ENCODE assay signal across 1 cellular context in the genomic region with DNA sequence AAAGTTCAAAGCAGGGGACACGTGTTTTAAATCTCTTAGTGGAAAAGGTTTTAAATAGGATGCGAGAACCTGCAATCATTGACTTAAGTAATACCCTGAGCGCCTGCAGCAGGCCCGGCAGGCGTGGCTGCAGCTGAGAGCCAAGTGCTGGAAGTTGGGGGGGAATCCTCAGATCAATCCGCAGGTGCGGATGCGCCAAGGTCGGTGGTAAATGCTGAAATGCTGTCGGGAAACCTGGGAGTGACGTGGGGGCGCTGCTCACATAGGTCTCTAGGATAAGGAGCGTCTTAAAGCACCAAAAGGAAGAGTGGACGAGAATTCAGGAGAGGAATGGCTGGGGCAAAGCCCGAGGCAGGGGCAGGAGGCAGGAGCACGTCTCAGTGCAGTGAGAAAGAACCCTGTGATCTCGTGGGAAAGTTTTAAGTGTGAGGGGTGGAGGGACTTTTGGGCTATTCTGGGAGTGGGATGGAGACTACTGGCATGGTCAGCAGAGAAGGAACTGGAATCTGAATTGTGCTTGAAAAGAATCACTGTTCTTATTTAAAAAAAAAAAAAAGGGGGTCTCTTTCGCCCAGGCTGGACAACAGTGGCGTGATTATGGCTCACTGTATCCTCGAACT.
TF ChIP-seq lines count a peak whose summit lies in the region.

No MANE protein-coding gene starts in this region.

TF ChIP-seq in K562, 482 proteins besides CTCF, POLR2A, EP300 and RAD21 (continues in another document):
- no peak for TF ChIP-seq ZNF589 (CRISPR knock-in tag; IDR thresholded peaks at IDR 0.05; ENCODE audit: low read depth)
- TF ChIP-seq FOS (IDR thresholded peaks at IDR 0.05; ENCODE audit: extremely low read depth, insufficient read length): no peak
- peak; percentile 59; the same call in 1 of the 2 replicates for TF ChIP-seq L3MBTL2 (IDR thresholded peaks at IDR 0.05)
- TF ChIP-seq, protein P1, sequence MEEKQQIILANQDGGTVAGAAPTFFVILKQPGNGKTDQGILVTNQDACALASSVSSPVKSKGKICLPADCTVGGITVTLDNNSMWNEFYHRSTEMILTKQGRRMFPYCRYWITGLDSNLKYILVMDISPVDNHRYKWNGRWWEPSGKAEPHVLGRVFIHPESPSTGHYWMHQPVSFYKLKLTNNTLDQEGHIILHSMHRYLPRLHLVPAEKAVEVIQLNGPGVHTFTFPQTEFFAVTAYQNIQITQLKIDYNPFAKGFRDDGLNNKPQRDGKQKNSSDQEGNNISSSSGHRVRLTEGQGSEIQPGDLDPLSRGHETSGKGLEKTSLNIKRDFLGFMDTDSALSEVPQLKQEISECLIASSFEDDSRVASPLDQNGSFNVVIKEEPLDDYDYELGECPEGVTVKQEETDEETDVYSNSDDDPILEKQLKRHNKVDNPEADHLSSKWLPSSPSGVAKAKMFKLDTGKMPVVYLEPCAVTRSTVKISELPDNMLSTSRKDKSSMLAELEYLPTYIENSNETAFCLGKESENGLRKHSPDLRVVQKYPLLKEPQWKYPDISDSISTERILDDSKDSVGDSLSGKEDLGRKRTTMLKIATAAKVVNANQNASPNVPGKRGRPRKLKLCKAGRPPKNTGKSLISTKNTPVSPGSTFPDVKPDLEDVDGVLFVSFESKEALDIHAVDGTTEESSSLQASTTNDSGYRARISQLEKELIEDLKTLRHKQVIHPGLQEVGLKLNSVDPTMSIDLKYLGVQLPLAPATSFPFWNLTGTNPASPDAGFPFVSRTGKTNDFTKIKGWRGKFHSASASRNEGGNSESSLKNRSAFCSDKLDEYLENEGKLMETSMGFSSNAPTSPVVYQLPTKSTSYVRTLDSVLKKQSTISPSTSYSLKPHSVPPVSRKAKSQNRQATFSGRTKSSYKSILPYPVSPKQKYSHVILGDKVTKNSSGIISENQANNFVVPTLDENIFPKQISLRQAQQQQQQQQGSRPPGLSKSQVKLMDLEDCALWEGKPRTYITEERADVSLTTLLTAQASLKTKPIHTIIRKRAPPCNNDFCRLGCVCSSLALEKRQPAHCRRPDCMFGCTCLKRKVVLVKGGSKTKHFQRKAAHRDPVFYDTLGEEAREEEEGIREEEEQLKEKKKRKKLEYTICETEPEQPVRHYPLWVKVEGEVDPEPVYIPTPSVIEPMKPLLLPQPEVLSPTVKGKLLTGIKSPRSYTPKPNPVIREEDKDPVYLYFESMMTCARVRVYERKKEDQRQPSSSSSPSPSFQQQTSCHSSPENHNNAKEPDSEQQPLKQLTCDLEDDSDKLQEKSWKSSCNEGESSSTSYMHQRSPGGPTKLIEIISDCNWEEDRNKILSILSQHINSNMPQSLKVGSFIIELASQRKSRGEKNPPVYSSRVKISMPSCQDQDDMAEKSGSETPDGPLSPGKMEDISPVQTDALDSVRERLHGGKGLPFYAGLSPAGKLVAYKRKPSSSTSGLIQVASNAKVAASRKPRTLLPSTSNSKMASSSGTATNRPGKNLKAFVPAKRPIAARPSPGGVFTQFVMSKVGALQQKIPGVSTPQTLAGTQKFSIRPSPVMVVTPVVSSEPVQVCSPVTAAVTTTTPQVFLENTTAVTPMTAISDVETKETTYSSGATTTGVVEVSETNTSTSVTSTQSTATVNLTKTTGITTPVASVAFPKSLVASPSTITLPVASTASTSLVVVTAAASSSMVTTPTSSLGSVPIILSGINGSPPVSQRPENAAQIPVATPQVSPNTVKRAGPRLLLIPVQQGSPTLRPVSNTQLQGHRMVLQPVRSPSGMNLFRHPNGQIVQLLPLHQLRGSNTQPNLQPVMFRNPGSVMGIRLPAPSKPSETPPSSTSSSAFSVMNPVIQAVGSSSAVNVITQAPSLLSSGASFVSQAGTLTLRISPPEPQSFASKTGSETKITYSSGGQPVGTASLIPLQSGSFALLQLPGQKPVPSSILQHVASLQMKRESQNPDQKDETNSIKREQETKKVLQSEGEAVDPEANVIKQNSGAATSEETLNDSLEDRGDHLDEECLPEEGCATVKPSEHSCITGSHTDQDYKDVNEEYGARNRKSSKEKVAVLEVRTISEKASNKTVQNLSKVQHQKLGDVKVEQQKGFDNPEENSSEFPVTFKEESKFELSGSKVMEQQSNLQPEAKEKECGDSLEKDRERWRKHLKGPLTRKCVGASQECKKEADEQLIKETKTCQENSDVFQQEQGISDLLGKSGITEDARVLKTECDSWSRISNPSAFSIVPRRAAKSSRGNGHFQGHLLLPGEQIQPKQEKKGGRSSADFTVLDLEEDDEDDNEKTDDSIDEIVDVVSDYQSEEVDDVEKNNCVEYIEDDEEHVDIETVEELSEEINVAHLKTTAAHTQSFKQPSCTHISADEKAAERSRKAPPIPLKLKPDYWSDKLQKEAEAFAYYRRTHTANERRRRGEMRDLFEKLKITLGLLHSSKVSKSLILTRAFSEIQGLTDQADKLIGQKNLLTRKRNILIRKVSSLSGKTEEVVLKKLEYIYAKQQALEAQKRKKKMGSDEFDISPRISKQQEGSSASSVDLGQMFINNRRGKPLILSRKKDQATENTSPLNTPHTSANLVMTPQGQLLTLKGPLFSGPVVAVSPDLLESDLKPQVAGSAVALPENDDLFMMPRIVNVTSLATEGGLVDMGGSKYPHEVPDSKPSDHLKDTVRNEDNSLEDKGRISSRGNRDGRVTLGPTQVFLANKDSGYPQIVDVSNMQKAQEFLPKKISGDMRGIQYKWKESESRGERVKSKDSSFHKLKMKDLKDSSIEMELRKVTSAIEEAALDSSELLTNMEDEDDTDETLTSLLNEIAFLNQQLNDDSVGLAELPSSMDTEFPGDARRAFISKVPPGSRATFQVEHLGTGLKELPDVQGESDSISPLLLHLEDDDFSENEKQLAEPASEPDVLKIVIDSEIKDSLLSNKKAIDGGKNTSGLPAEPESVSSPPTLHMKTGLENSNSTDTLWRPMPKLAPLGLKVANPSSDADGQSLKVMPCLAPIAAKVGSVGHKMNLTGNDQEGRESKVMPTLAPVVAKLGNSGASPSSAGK (IDR thresholded peaks at IDR 0.05): peak; percentile 55
- TF ChIP-seq, protein P2, sequence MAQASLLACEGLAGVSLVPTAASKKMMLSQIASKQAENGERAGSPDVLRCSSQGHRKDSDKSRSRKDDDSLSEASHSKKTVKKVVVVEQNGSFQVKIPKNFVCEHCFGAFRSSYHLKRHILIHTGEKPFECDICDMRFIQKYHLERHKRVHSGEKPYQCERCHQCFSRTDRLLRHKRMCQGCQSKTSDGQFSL (CRISPR knock-in tag; IDR thresholded peaks at IDR 0.05): peak; percentile 91
- TF ChIP-seq, protein P2 (tag; IDR thresholded peaks at IDR 0.05): peak in 1 of 2 experiments; percentile 75; a peak in 1 of 4 replicates
- TF ChIP-seq ZNF436 (CRISPR knock-in tag; IDR thresholded peaks at IDR 0.05): no peak
- TF ChIP-seq, protein P3, sequence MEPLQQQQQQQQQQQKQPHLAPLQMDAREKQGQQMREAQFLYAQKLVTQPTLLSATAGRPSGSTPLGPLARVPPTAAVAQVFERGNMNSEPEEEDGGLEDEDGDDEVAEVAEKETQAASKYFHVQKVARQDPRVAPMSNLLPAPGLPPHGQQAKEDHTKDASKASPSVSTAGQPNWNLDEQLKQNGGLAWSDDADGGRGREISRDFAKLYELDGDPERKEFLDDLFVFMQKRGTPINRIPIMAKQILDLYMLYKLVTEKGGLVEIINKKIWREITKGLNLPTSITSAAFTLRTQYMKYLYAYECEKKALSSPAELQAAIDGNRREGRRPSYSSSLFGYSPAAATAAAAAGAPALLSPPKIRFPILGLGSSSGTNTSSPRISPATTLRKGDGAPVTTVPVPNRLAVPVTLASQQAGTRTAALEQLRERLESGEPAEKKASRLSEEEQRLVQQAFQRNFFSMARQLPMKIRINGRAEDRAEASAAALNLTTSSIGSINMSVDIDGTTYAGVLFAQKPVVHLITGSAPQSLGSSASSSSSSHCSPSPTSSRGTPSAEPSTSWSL (CRISPR knock-in tag; IDR thresholded peaks at IDR 0.05; ENCODE audit: borderline replicate concordance): no peak
- no peak for TF ChIP-seq ATF1 (CRISPR knock-in tag; IDR thresholded peaks at IDR 0.05)
- peak; percentile 8; the same call in 1 of the 2 replicates for TF ChIP-seq ATF1 (tag; IDR thresholded peaks at IDR 0.05)
- TF ChIP-seq SP1 (CRISPR knock-in tag; IDR thresholded peaks at IDR 0.05): peak; percentile 6; the same call in 1 of the 2 replicates
- TF ChIP-seq HDAC1 (IDR thresholded peaks at IDR 0.05): peak in 1 of 2 experiments; percentile 77; a peak in 1 of 4 replicates
- TF ChIP-seq ZNF41 (CRISPR knock-in tag; conservative IDR thresholded peaks at IDR 0.05): no peak
- no peak for TF ChIP-seq MAFK (IDR thresholded peaks at IDR 0.05; ENCODE audit: low read length)
- TF ChIP-seq RAD51 (IDR thresholded peaks at IDR 0.05; ENCODE audit: borderline replicate concordance, low read depth): 0 out of 2 replicates have a peak, but pooled peaks have one; percentile 28
- no peak for TF ChIP-seq ZBTB8A (IDR thresholded peaks at IDR 0.05; ENCODE audit: partially characterized antibody)
- 0 out of 2 replicates have a peak, but pooled peaks have one; percentile 8 for TF ChIP-seq CEBPG (CRISPR knock-in tag; IDR thresholded peaks at IDR 0.05)
- no peak for TF ChIP-seq CEBPG (tag; conservative IDR thresholded peaks at IDR 0.05 in 1 of 2, IDR thresholded peaks at IDR 0.05 in 1 of 2)
- TF ChIP-seq ZFX (CRISPR knock-in tag; IDR thresholded peaks at IDR 0.05): no peak
- TF ChIP-seq ARNT (IDR thresholded peaks at IDR 0.05): peak in 1 of 2 experiments; percentile 34; a peak in 1 of 4 replicates
- TF ChIP-seq, protein P4, sequence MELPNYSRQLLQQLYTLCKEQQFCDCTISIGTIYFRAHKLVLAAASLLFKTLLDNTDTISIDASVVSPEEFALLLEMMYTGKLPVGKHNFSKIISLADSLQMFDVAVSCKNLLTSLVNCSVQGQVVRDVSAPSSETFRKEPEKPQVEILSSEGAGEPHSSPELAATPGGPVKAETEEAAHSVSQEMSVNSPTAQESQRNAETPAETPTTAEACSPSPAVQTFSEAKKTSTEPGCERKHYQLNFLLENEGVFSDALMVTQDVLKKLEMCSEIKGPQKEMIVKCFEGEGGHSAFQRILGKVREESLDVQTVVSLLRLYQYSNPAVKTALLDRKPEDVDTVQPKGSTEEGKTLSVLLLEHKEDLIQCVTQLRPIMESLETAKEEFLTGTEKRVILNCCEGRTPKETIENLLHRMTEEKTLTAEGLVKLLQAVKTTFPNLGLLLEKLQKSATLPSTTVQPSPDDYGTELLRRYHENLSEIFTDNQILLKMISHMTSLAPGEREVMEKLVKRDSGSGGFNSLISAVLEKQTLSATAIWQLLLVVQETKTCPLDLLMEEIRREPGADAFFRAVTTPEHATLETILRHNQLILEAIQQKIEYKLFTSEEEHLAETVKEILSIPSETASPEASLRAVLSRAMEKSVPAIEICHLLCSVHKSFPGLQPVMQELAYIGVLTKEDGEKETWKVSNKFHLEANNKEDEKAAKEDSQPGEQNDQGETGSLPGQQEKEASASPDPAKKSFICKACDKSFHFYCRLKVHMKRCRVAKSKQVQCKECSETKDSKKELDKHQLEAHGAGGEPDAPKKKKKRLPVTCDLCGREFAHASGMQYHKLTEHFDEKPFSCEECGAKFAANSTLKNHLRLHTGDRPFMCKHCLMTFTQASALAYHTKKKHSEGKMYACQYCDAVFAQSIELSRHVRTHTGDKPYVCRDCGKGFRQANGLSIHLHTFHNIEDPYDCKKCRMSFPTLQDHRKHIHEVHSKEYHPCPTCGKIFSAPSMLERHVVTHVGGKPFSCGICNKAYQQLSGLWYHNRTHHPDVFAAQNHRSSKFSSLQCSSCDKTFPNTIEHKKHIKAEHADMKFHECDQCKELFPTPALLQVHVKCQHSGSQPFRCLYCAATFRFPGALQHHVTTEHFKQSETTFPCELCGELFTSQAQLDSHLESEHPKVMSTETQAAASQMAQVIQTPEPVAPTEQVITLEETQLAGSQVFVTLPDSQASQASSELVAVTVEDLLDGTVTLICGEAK (IDR thresholded peaks at IDR 0.05): 0 out of 2 replicates have a peak, but pooled peaks have one; percentile 32
- TF ChIP-seq, protein P4 (CRISPR knock-in tag; IDR thresholded peaks at IDR 0.05): no peak
- TF ChIP-seq, protein P5, sequence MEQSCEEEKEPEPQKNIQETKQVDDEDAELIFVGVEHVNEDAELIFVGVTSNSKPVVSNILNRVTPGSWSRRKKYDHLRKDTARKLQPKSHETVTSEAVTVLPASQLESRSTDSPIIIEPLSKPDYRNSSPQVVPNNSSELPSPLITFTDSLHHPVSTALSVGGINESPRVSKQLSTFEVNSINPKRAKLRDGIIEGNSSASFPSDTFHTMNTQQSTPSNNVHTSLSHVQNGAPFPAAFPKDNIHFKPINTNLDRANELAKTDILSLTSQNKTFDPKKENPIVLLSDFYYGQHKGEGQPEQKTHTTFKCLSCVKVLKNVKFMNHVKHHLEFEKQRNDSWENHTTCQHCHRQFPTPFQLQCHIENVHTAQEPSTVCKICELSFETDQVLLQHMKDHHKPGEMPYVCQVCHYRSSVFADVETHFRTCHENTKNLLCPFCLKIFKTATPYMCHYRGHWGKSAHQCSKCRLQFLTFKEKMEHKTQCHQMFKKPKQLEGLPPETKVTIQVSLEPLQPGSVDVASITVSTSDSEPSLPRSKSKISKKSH (CRISPR knock-in tag; IDR thresholded peaks at IDR 0.05): no peak
- TF ChIP-seq ZNF707 (CRISPR knock-in tag; conservative IDR thresholded peaks at IDR 0.05): no peak
- no peak for TF ChIP-seq TEAD1 (CRISPR knock-in tag; IDR thresholded peaks at IDR 0.05)
- TF ChIP-seq MCM5 (IDR thresholded peaks at IDR 0.05; ENCODE audit: low read depth): no peak
- TF ChIP-seq NFRKB (IDR thresholded peaks at IDR 0.05; ENCODE audit: low read depth): peak; percentile 34; the same call in 1 of the 2 replicates
- TF ChIP-seq TCF3 (CRISPR knock-in tag; IDR thresholded peaks at IDR 0.05): no peak
- 0 out of 4 replicates have a peak, but pooled peaks of 1 of the 2 experiments have one; percentile 30 for TF ChIP-seq MAZ (CRISPR knock-in tag; conservative IDR thresholded peaks at IDR 0.05 in 1 of 2, IDR thresholded peaks at IDR 0.05 in 1 of 2)
- TF ChIP-seq ESRRA (IDR thresholded peaks at IDR 0.05; ENCODE audit: borderline replicate concordance, low read depth): no peak
